In genomic region chr2:62505649-62506420, GRCh38 we compare ENCODE assay signal across 1 cellular context.
A peak's percentile ranks its signal among the peaks of the same experiment; 100 is the strongest.
TF ChIP-seq lines count a peak whose summit lies in the region.

A gene with protein sequence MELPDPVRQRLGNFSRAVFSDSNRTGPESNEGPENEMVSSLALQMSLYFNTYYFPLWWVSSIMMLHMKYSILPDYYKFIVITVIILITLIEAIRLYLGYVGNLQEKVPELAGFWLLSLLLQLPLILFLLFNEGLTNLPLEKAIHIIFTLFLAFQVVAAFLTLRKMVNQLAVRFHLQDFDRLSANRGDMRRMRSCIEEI (minus strand): TSS chr2:62506195. CDS start chr2:62506129, 66 bp downstream.

TF ChIP-seq in GM23338, 12 proteins besides CTCF, POLR2A, EP300 and RAD21 (continued from another document):
- TF ChIP-seq ZNF462 (CRISPR knock-in tag; IDR thresholded peaks at IDR 0.05) (no peak), ZNF331 (CRISPR knock-in tag; IDR thresholded peaks at IDR 0.05; ENCODE audit: low read depth) (no peak), ZNF114 (CRISPR knock-in tag; IDR thresholded peaks at IDR 0.05) (no peak), ETS1 (IDR thresholded peaks at IDR 0.05) (peak; percentile 75), REST (IDR thresholded peaks at IDR 0.05; ENCODE audit: unreplicated experiment) (no peak), EZH2phosphoT487 (IDR thresholded peaks at IDR 0.05; ENCODE audit: unreplicated experiment) (no peak), POLR2AphosphoS5 (IDR thresholded peaks at IDR 0.05; ENCODE audit: low read depth) (peak; percentile 40; the same call in 1 of the 2 replicates), JUNB (IDR thresholded peaks at IDR 0.05; ENCODE audit: unreplicated experiment) (no peak), CREB1 (CRISPR knock-in tag; IDR thresholded peaks at IDR 0.05; ENCODE audit: low read depth) (peak; percentile 11; the same call in 1 of the 2 replicates), EZH2 (IDR thresholded peaks at IDR 0.05; ENCODE audit: low read depth, unreplicated experiment) (no peak), STAT1 (IDR thresholded peaks at IDR 0.05; ENCODE audit: unreplicated experiment) (no peak)
